ENCODE assay signal across 8 cellular contexts in genomic region chr1:44217809-44218410, GRCh38. TPM values are rescaled to one million over a fixed set of nuclear protein-coding genes. Genes with fewer than 3 reads are reported as not detected.
DNase-seq lines count a peak whose midpoint lies in the region; ATAC-seq and TF ChIP-seq lines count a peak whose summit lies in the region.

No MANE protein-coding gene starts in this region.

- TF ChIP-seq POLR2A in stomach (IDR thresholded peaks at IDR 0.05), result no peak

- H3K9me3 ChIP-seq in DND-41 (ENCODE audit: insufficient read depth, low read length, severe bottlenecking), result no peaks in the 10 kb centered on the region
- no peaks in the 10 kb centered on the region for H3K9me3 ChIP-seq in Karpas-422 (ENCODE audit: low read length)
- H3K9me3 ChIP-seq in stomach, result no peaks in the 10 kb centered on the region

- H3K4me1 Mint-ChIP-seq in activated T-helper 1 cell treated with anti-CD3 and anti-CD28 coated beads, Interleukin-12 subunit alpha, Interleukin-12 subunit beta, Interleukin-2, Interleukin-4 antibody, amounts not matched to agents 30 ng/mL and 10 ng/mL and 1 ng/mL, durations not matched to agents 14 hours and 24 hours and 36 hours (ENCODE audit: low read depth), result peaks cover 26% of the 10 kb centered on the region
- H3K4me1 Mint-ChIP-seq in neural crest cell, result peaks cover 27% of the 10 kb centered on the region

- H3K9ac ChIP-seq in DND-41 (ENCODE audit: low read depth, low read length) (no peak overlapping the region), Karpas-422 (ENCODE audit: low read length) (no peak overlapping the region)

- H3K27ac Mint-ChIP-seq in activated T-helper 1 cell treated with anti-CD3 and anti-CD28 coated beads, Interleukin-12 subunit alpha, Interleukin-12 subunit beta, Interleukin-2, Interleukin-4 antibody, amounts not matched to agents 30 ng/mL and 10 ng/mL and 1 ng/mL, durations not matched to agents 14 hours and 24 hours and 36 hours, result no peak overlapping the region
- H3K27ac Mint-ChIP-seq in neural crest cell (ENCODE audit: unreplicated experiment), result peak overlapping the region; percentile 5

- DNase-seq in DND-41, result peak; percentile 77
- peak; percentile 89 for DNase-seq in Karpas-422
- DNase-seq in RKO (ENCODE audit: low spot score), result peak; percentile 71
- DNase-seq in activated T-helper 1 cell treated with anti-CD3 and anti-CD28 coated beads, Interleukin-12 subunit alpha, Interleukin-12 subunit beta, Interleukin-2, Interleukin-4 antibody, amounts not matched to agents 30 ng/mL and 10 ng/mL and 1 ng/mL, durations not matched to agents 14 hours and 24 hours and 36 hours (ENCODE audit: low spot score), result peak; percentile 61
- DNase-seq in fibroblast of peridontal ligament (ENCODE audit: extremely low read depth), result peak; percentile 69
- DNase-seq in neural crest cell (ENCODE audit: low read depth, low spot score), result peak; percentile 87
- DNase-seq in stomach, result peak; percentile 82

- no peaks in the 10 kb centered on the region for H3K9me2 ChIP-seq in Karpas-422 (replicated peaks; ENCODE audit: insufficient read depth, low read length)

- peaks cover 21% of the 10 kb centered on the region for H3K4me1 ChIP-seq in DND-41 (ENCODE audit: insufficient read depth, low read length)
- H3K4me1 ChIP-seq in Karpas-422 (ENCODE audit: low read length), result peaks cover 12% of the 10 kb centered on the region
- H3K4me1 ChIP-seq in stomach, result peaks cover 9 to 30% (median 15%) of the 10 kb centered on the region in 4 donors

- H3K27me3 ChIP-seq in DND-41 (ENCODE audit: insufficient read depth, low read length, poor library complexity), result no peaks in the 10 kb centered on the region
- no peaks in the 10 kb centered on the region for H3K27me3 ChIP-seq in Karpas-422 (ENCODE audit: low read length)
- H3K27me3 ChIP-seq in stomach, result no peaks in the 10 kb centered on the region

- H3K4me3 ChIP-seq in DND-41 (ENCODE audit: low read depth in 1 of 2, low read length in 2 of 2) (no peak overlapping the region), Karpas-422 (ENCODE audit: low read length) (no peak overlapping the region), stomach (no peak overlapping the region)

- ATAC-seq in DND-41 (ENCODE audit: insufficient read depth, low read depth), result peak; percentile 69
- no peak for ATAC-seq in HG03442 (IDR thresholded peaks at IDR 0.05; ENCODE audit: unreplicated experiment)

- TF ChIP-seq CTCF in DND-41 (IDR thresholded peaks at IDR 0.05; ENCODE audit: borderline replicate concordance, extremely low read depth, low read length, poor library complexity, severe bottlenecking) (peak; percentile 97), neural crest cell (conservative IDR thresholded peaks at IDR 0.05) (peak; percentile 89), stomach (IDR thresholded peaks at IDR 0.05) (peak in 5 of 7 experiments; percentile 73 to 87 (median 85))

- WGBS in stomach, 5 donors, result 58 to 71% (median 62%) methylated on average over 4 of the region's 4 CpGs

- H3K4me2 ChIP-seq in DND-41 (ENCODE audit: insufficient read depth, low read length) (no peak overlapping the region), Karpas-422 (ENCODE audit: low read depth, low read length, poor library complexity, severe bottlenecking) (no peak overlapping the region)

- H3K36me3 Mint-ChIP-seq in activated T-helper 1 cell treated with anti-CD3 and anti-CD28 coated beads, Interleukin-12 subunit alpha, Interleukin-12 subunit beta, Interleukin-2, Interleukin-4 antibody, amounts not matched to agents 30 ng/mL and 10 ng/mL and 1 ng/mL, durations not matched to agents 14 hours and 24 hours and 36 hours (ENCODE audit: low read depth), result peaks cover 26% of the 10 kb centered on the region
- H3K36me3 Mint-ChIP-seq in neural crest cell (ENCODE audit: low read depth), result peaks cover 7% of the 10 kb centered on the region

- H2AFZ ChIP-seq in DND-41 (ENCODE audit: low read depth, low read length) (no peak overlapping the region), Karpas-422 (ENCODE audit: low read length) (no peak overlapping the region)

- H4K20me1 ChIP-seq in DND-41 (ENCODE audit: insufficient read depth, low read length), result peaks cover under 1% of the 10 kb centered on the region
- no peaks in the 10 kb centered on the region for H4K20me1 ChIP-seq in Karpas-422 (ENCODE audit: insufficient read depth, low read depth, low read length)

- no peak overlapping the region for H3K27ac ChIP-seq in DND-41 (ENCODE audit: low read length)
- no peak overlapping the region for H3K27ac ChIP-seq in Karpas-422 (ENCODE audit: low read length)
- no peak overlapping the region for H3K27ac ChIP-seq in stomach

- H3K36me3 ChIP-seq in DND-41 (ENCODE audit: insufficient read depth, low read length) (peaks cover 83% of the 10 kb centered on the region), Karpas-422 (ENCODE audit: insufficient read depth, low read length) (peaks cover 11% of the 10 kb centered on the region; the same call in 1 of the 2 replicates), stomach (peaks cover 33 to 81% (median 74%) of the 10 kb centered on the region in 4 donors)

- H3K9me3 Mint-ChIP-seq in activated T-helper 1 cell treated with anti-CD3 and anti-CD28 coated beads, Interleukin-12 subunit alpha, Interleukin-12 subunit beta, Interleukin-2, Interleukin-4 antibody, amounts not matched to agents 30 ng/mL and 10 ng/mL and 1 ng/mL, durations not matched to agents 14 hours and 24 hours and 36 hours, result no peaks in the 10 kb centered on the region
- no peaks in the 10 kb centered on the region for H3K9me3 Mint-ChIP-seq in neural crest cell

- H3K4me3 Mint-ChIP-seq in activated T-helper 1 cell treated with anti-CD3 and anti-CD28 coated beads, Interleukin-12 subunit alpha, Interleukin-12 subunit beta, Interleukin-2, Interleukin-4 antibody, amounts not matched to agents 30 ng/mL and 10 ng/mL and 1 ng/mL, durations not matched to agents 14 hours and 24 hours and 36 hours, result no peak overlapping the region
- H3K4me3 Mint-ChIP-seq in neural crest cell, result peak overlapping the region; percentile 79

- intact Hi-C loops in activated T-helper 1 cell treated with anti-CD3 and anti-CD28 coated beads, Interleukin-12 subunit alpha, Interleukin-12 subunit beta, Interleukin-2, Interleukin-4 antibody, amounts not matched to agents 30 ng/mL and 10 ng/mL and 1 ng/mL, durations not matched to agents 14 hours and 24 hours and 36 hours (cut with micrococcal nuclease), result loop anchor here (1.0 to 10.0 kb wide), 4 partner anchors 100 to 435 kb away; no protein-coding TSS in a partner anchor
- intact Hi-C loops in stomach (cut with DNase I; ENCODE audit: low total_unique reads), result loop anchor here (5.0 kb wide), 1 partner anchor 99 kb away; no protein-coding TSS in a partner anchor

- H3K27me3 Mint-ChIP-seq in activated T-helper 1 cell treated with anti-CD3 and anti-CD28 coated beads, Interleukin-12 subunit alpha, Interleukin-12 subunit beta, Interleukin-2, Interleukin-4 antibody, amounts not matched to agents 30 ng/mL and 10 ng/mL and 1 ng/mL, durations not matched to agents 14 hours and 24 hours and 36 hours (ENCODE audit: insufficient read depth), result no peaks in the 10 kb centered on the region
- peaks cover 2% of the 10 kb centered on the region for H3K27me3 Mint-ChIP-seq in neural crest cell (ENCODE audit: low read depth)

- H3K79me2 ChIP-seq in DND-41 (ENCODE audit: insufficient read depth, low read length), result peaks cover 11% of the 10 kb centered on the region
- peaks cover 11% of the 10 kb centered on the region for H3K79me2 ChIP-seq in Karpas-422 (ENCODE audit: low read length)

- no peak for TF ChIP-seq EP300 in stomach (IDR thresholded peaks at IDR 0.05)

RNA-seq across cellular contexts. Expression of gene DMAP1, which starts 4.6 kb away (rescaled TPM):
- 16.6 and 40.4 TPM in 2 replicates for total RNA-seq in Karpas-422 (2014; rRNA removed; shearing (Covaris generic); ENCODE audit: low replicate concordance)
- total RNA-seq in activated T-helper 1 cell treated with anti-CD3 and anti-CD28 coated beads, Interleukin-12 subunit alpha, Interleukin-12 subunit beta, Interleukin-2, Interleukin-4 antibody, amounts not matched to agents 30 ng/mL and 10 ng/mL and 1 ng/mL, durations not matched to agents 14 hours and 24 hours and 36 hours, result 37.4 and 38.1 TPM in 2 replicates
- total RNA-seq in neural crest cell (57.1 and 58.7 TPM in 2 replicates), stomach (100 to 1,000 TPM in 1 of 5 donors, 10 to 100 TPM in 4; 29.7 to 141 (median 90.6) TPM)
- 10 to 100 TPM; 35.2 to 65.1 (median 49.7) TPM for polyA plus RNA-seq in stomach
